In the genomic region with DNA sequence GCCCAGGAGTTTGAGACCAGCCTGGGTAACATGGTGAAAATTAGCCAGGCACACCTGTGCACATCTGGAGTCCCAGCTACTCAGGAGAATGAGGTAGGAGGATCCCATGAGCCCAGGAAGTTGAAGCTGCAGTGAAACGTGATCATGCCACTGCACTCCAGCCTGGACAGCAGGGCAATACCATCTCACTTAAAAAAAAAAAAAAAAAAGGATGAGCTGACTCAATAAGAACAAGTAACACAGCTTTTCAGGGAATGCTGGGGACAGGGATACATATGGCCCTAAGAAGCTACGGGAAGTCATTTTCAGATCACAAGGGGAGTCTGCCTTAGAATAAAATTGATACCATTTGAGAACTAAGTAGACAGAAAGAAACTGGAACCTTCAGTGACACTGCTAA, we compare ENCODE assay signal across 29 cellular contexts.
"Had no signal": no experiment of that assay in that cellular context is flagged by ENCODE, and none has a peak within 500 bp of the region (broad histone marks: within the 10 kb centered on the region; RNA-seq: fewer than 3 reads in every experiment).

No MANE protein-coding gene starts in this region.

- H3K27me3 Mint-ChIP-seq: activated CD4-positive, alpha-beta memory T cell treated with anti-CD3 and anti-CD28 coated beads for 36 hours; activated CD4-positive, alpha-beta T cell treated with anti-CD3 and anti-CD28 coated beads for 36 hours; activated CD4-positive, alpha-beta T cell treated with anti-CD3 and anti-CD28 coated beads, Interleukin-2, amount 10 ng/mL, durations not matched to agents 24 days and 14 days; activated naive CD8-positive, alpha-beta T cell treated with anti-CD3 and anti-CD28 coated beads, Interleukin-2, amount 10 ng/mL, durations not matched to agents 7 days and 5 days had no signal

- H3K9me3 ChIP-seq: ascending aorta, esophagus muscularis mucosa, gastrocnemius medialis had no signal

- H3K27ac Mint-ChIP-seq: activated CD4-positive, alpha-beta memory T cell treated with anti-CD3 and anti-CD28 coated beads for 36 hours; activated CD4-positive, alpha-beta T cell treated with anti-CD3 and anti-CD28 coated beads for 36 hours; activated CD4-positive, alpha-beta T cell treated with anti-CD3 and anti-CD28 coated beads, Interleukin-2, amount 10 ng/mL, durations not matched to agents 24 days and 14 days; activated CD8-positive, alpha-beta T cell treated with anti-CD3 and anti-CD28 coated beads, Interleukin-2, amount 10 ng/mL, durations not matched to agents 7 days and 5 days; activated naive CD4-positive, alpha-beta T cell treated with anti-CD3 and anti-CD28 coated beads, Interleukin-2, amount 10 ng/mL, durations not matched to agents 7 days and 5 days; activated naive CD8-positive, alpha-beta T cell treated with anti-CD3 and anti-CD28 coated beads, Interleukin-2, amount 10 ng/mL, durations not matched to agents 7 days and 5 days; activated T-cell treated with anti-CD3 and anti-CD28 coated beads, Interleukin-2, amount 50 U/mL, for 24 hours; activated T-cell treated with anti-CD3 and anti-CD28 coated beads, Interleukin-2, amount 50 U/mL, for 72 hours; dendritic cell treated with granulocyte-macrophage colony-stimulating factor and Interleukin-4, amounts not matched to agents 40 ng/mL and 50 ng/mL, for 4 days had no signal

- H3K27me3 ChIP-seq: ascending aorta, brain microvascular endothelial cell, dorsolateral prefrontal cortex, esophagus muscularis mucosa, foreskin keratinocyte, gastrocnemius medialis had no signal

- H3K9me3 Mint-ChIP-seq: activated CD4-positive, alpha-beta memory T cell treated with anti-CD3 and anti-CD28 coated beads for 36 hours; activated CD4-positive, alpha-beta T cell treated with anti-CD3 and anti-CD28 coated beads, Interleukin-2, amount 10 ng/mL, durations not matched to agents 24 days and 14 days; activated naive CD4-positive, alpha-beta T cell treated with anti-CD3 and anti-CD28 coated beads, Interleukin-2, amount 50 U/mL, for 72 hours; activated T-cell treated with anti-CD3 and anti-CD28 coated beads, Interleukin-2, amount 50 U/mL, for 24 hours; activated T-cell treated with anti-CD3 and anti-CD28 coated beads, Interleukin-2, amount 50 U/mL, for 72 hours; central memory CD8-positive, alpha-beta T cell; dendritic cell treated with granulocyte-macrophage colony-stimulating factor and Interleukin-4, amounts not matched to agents 40 ng/mL and 50 ng/mL, for 4 days; endodermal cell had no signal

- H3K36me3 Mint-ChIP-seq: activated CD4-positive, alpha-beta memory T cell treated with anti-CD3 and anti-CD28 coated beads for 36 hours; activated naive CD4-positive, alpha-beta T cell treated with anti-CD3 and anti-CD28 coated beads, Interleukin-2, amount 10 ng/mL, durations not matched to agents 7 days and 5 days; activated naive CD8-positive, alpha-beta T cell treated with anti-CD3 and anti-CD28 coated beads, Interleukin-2, amount 10 ng/mL, durations not matched to agents 7 days and 5 days had no signal

- H3K4me3 ChIP-seq: ascending aorta, coronary artery, dorsolateral prefrontal cortex, esophagus muscularis mucosa, gastrocnemius medialis had no signal

- H3K27ac ChIP-seq: ascending aorta, brain microvascular endothelial cell, coronary artery, esophagus muscularis mucosa, foreskin keratinocyte, gastrocnemius medialis had no signal

- H3K4me1 Mint-ChIP-seq: central memory CD8-positive, alpha-beta T cell had no signal

- DNase-seq: activated CD4-positive, alpha-beta memory T cell treated with anti-CD3 and anti-CD28 coated beads for 36 hours; activated CD4-positive, alpha-beta T cell treated with anti-CD3 and anti-CD28 coated beads for 36 hours; activated CD4-positive, alpha-beta T cell treated with anti-CD3 and anti-CD28 coated beads, Interleukin-2, amount 10 ng/mL, durations not matched to agents 24 days and 14 days; activated CD4-positive, CD25-positive, alpha-beta regulatory T cell; activated CD4-positive, CD25-positive, alpha-beta regulatory T cell treated with anti-CD3 and anti-CD28 coated beads, Interleukin-2, amount 50 U/mL, for 72 hours; activated CD8-positive, alpha-beta memory T cell treated with anti-CD3 and anti-CD28 coated beads, Interleukin-2, amount 50 U/mL, for 48 hours; activated CD8-positive, alpha-beta T cell treated with anti-CD3 and anti-CD28 coated beads, Interleukin-2, amount 10 ng/mL, durations not matched to agents 7 days and 5 days; activated gamma-delta T cell; activated naive CD4-positive, alpha-beta T cell; activated naive CD4-positive, alpha-beta T cell treated with anti-CD3 and anti-CD28 coated beads, Interleukin-2, amount 10 ng/mL, durations not matched to agents 7 days and 5 days; activated naive CD8-positive, alpha-beta T cell treated with anti-CD3 and anti-CD28 coated beads, Interleukin-2, amount 10 ng/mL, durations not matched to agents 7 days and 5 days; activated T-cell treated with anti-CD3 and anti-CD28 coated beads for 4 hours; activated T-cell treated with anti-CD3 and anti-CD28 coated beads, Interleukin-2, amount 50 U/mL, for 24 hours; activated T-cell treated with anti-CD3 and anti-CD28 coated beads, Interleukin-2, amount 50 U/mL, for 72 hours; brain microvascular endothelial cell; dorsolateral prefrontal cortex; effector memory CD4-positive, alpha-beta T cell; endodermal cell; erythroblast; foreskin keratinocyte; gastrocnemius medialis; glutamatergic neuron; T-helper 2 cell had no signal

- H3K36me3 ChIP-seq: ascending aorta, brain microvascular endothelial cell, esophagus muscularis mucosa, gastrocnemius medialis had no signal

- H3K4me1 ChIP-seq: ascending aorta, foreskin keratinocyte, gastrocnemius medialis had no signal

- H3K4me3 Mint-ChIP-seq: activated CD4-positive, alpha-beta memory T cell treated with anti-CD3 and anti-CD28 coated beads for 36 hours; activated CD4-positive, alpha-beta T cell treated with anti-CD3 and anti-CD28 coated beads for 36 hours; activated CD4-positive, alpha-beta T cell treated with anti-CD3 and anti-CD28 coated beads, Interleukin-2, amount 10 ng/mL, durations not matched to agents 24 days and 14 days; activated CD8-positive, alpha-beta T cell treated with anti-CD3 and anti-CD28 coated beads, Interleukin-2, amount 10 ng/mL, durations not matched to agents 7 days and 5 days; activated naive CD4-positive, alpha-beta T cell treated with anti-CD3 and anti-CD28 coated beads, Interleukin-2, amount 10 ng/mL, durations not matched to agents 7 days and 5 days; activated naive CD8-positive, alpha-beta T cell treated with anti-CD3 and anti-CD28 coated beads, Interleukin-2, amount 10 ng/mL, durations not matched to agents 7 days and 5 days; activated T-cell treated with anti-CD3 and anti-CD28 coated beads, Interleukin-2, amount 50 U/mL, for 24 hours; activated T-cell treated with anti-CD3 and anti-CD28 coated beads, Interleukin-2, amount 50 U/mL, for 72 hours; central memory CD8-positive, alpha-beta T cell; dendritic cell treated with granulocyte-macrophage colony-stimulating factor and Interleukin-4, amounts not matched to agents 40 ng/mL and 50 ng/mL, for 4 days; endodermal cell had no signal
